In genomic region chr19:18731562-18732008, GRCh38 we compare ENCODE assay signal across 1 cellular context.
TF ChIP-seq lines count a peak whose summit lies in the region.

No MANE protein-coding gene starts in this region.

TF ChIP-seq in HepG2, 621 proteins besides CTCF, POLR2A, EP300 and RAD21 (continued from another document and continues in another):
- no peak; the same call in 1 of the 2 replicates for TF ChIP-seq ZBTB46 (CRISPR knock-in tag; IDR thresholded peaks at IDR 0.05; ENCODE audit: borderline replicate concordance)
- no peak for TF ChIP-seq NONO (IDR thresholded peaks at IDR 0.05)
- peak; percentile 77; the same call in 1 of the 2 replicates for TF ChIP-seq NONO (CRISPR knock-in tag; conservative IDR thresholded peaks at IDR 0.05)
- no peak for TF ChIP-seq SIN3A (IDR thresholded peaks at IDR 0.05; ENCODE audit: borderline replicate concordance, low read depth, low read length)
- no peak for TF ChIP-seq NFIC (IDR thresholded peaks at IDR 0.05; ENCODE audit: low read length)
- TF ChIP-seq ZMAT5 (CRISPR knock-in tag; IDR thresholded peaks at IDR 0.05; ENCODE audit: borderline replicate concordance, low read depth): no peak
- no peak for TF ChIP-seq RBM22 (optimal IDR thresholded peaks at IDR 0.05; ENCODE audit: low read length)
- no peak for TF ChIP-seq TGIF2 (CRISPR knock-in tag; IDR thresholded peaks at IDR 0.05)
- TF ChIP-seq ZNF576 (CRISPR knock-in tag; IDR thresholded peaks at IDR 0.05): no peak
- no peak for TF ChIP-seq SNAPC2 (CRISPR knock-in tag; IDR thresholded peaks at IDR 0.05)
- no peak for TF ChIP-seq ZBTB26 (CRISPR knock-in tag; IDR thresholded peaks at IDR 0.05; ENCODE audit: borderline replicate concordance)
- TF ChIP-seq ZNF678 (CRISPR knock-in tag; IDR thresholded peaks at IDR 0.05): no peak
- TF ChIP-seq ZNF879 (CRISPR knock-in tag; IDR thresholded peaks at IDR 0.05): no peak
- TF ChIP-seq ZNF274 (CRISPR knock-in tag; IDR thresholded peaks at IDR 0.05): peak; percentile 24; the same call in 1 of the 2 replicates
- no peak for TF ChIP-seq TEAD2 (CRISPR knock-in tag; IDR thresholded peaks at IDR 0.05)
- no peak for TF ChIP-seq ZSCAN22 (CRISPR knock-in tag; IDR thresholded peaks at IDR 0.05)
- TF ChIP-seq MBNL3 (CRISPR knock-in tag; conservative IDR thresholded peaks at IDR 0.05): no peak
- TF ChIP-seq HMGXB3 (CRISPR knock-in tag; IDR thresholded peaks at IDR 0.05; ENCODE audit: borderline replicate concordance): 0 out of 2 replicates have a peak, but pooled peaks have one; percentile 40
- no peak for TF ChIP-seq DBP (CRISPR knock-in tag; IDR thresholded peaks at IDR 0.05; ENCODE audit: not compliant biosample characterization)
- TF ChIP-seq ZFP82 (CRISPR knock-in tag; IDR thresholded peaks at IDR 0.05; ENCODE audit: borderline replicate concordance): no peak
- no peak for TF ChIP-seq ZNF264 (CRISPR knock-in tag; IDR thresholded peaks at IDR 0.05)
- no peak for TF ChIP-seq ZNF781 (CRISPR knock-in tag; IDR thresholded peaks at IDR 0.05; ENCODE audit: borderline replicate concordance, not compliant biosample characterization)
- no peak for TF ChIP-seq FUBP1 (CRISPR knock-in tag; IDR thresholded peaks at IDR 0.05; ENCODE audit: borderline replicate concordance)
- TF ChIP-seq TCF7 (IDR thresholded peaks at IDR 0.05; ENCODE audit: low read depth): no peak
- TF ChIP-seq PAX8 (CRISPR knock-in tag; IDR thresholded peaks at IDR 0.05; ENCODE audit: borderline replicate concordance): no peak
- no peak for TF ChIP-seq SKI (IDR thresholded peaks at IDR 0.05; ENCODE audit: partially characterized antibody)
- TF ChIP-seq ELF1 (CRISPR knock-in tag; IDR thresholded peaks at IDR 0.05): no peak; the same call in 1 of the 2 replicates
- TF ChIP-seq RORA (CRISPR knock-in tag; IDR thresholded peaks at IDR 0.05): no peak
- TF ChIP-seq THAP7 (CRISPR knock-in tag; IDR thresholded peaks at IDR 0.05): no peak
- TF ChIP-seq POLR2G (IDR thresholded peaks at IDR 0.05; ENCODE audit: low read depth, low read length): no peak
- TF ChIP-seq ESRRA (CRISPR knock-in tag; IDR thresholded peaks at IDR 0.05; ENCODE audit: low read depth): no peak
- peak; percentile 62; the same call in 1 of the 2 replicates for TF ChIP-seq RXRA (CRISPR knock-in tag; IDR thresholded peaks at IDR 0.05)
- TF ChIP-seq REL (CRISPR knock-in tag; conservative IDR thresholded peaks at IDR 0.05): no peak
- TF ChIP-seq MLLT10 (CRISPR knock-in tag; IDR thresholded peaks at IDR 0.05): no peak
- TF ChIP-seq ZNF546 (CRISPR knock-in tag; conservative IDR thresholded peaks at IDR 0.05): no peak
- TF ChIP-seq ZKSCAN8 (CRISPR knock-in tag; IDR thresholded peaks at IDR 0.05; ENCODE audit: borderline replicate concordance): no peak
- TF ChIP-seq ZNF616 (CRISPR knock-in tag; IDR thresholded peaks at IDR 0.05; ENCODE audit: low read depth): no peak
- no peak for TF ChIP-seq ZNF333 (CRISPR knock-in tag; IDR thresholded peaks at IDR 0.05; ENCODE audit: borderline replicate concordance)
- TF ChIP-seq TBP (CRISPR knock-in tag; IDR thresholded peaks at IDR 0.05): no peak
- TF ChIP-seq ZSCAN29 (CRISPR knock-in tag; conservative IDR thresholded peaks at IDR 0.05): 0 out of 2 replicates have a peak, but pooled peaks have one; percentile 32
- TF ChIP-seq MEIS1 (CRISPR knock-in tag; IDR thresholded peaks at IDR 0.05; ENCODE audit: borderline replicate concordance): no peak
- no peak for TF ChIP-seq ZNF143 (CRISPR knock-in tag; IDR thresholded peaks at IDR 0.05)
- no peak for TF ChIP-seq ZC3H4 (CRISPR knock-in tag; IDR thresholded peaks at IDR 0.05; ENCODE audit: borderline replicate concordance)
- no peak for TF ChIP-seq JARID2 (CRISPR knock-in tag; IDR thresholded peaks at IDR 0.05; ENCODE audit: insufficient replicate concordance)
- TF ChIP-seq TBX2 (CRISPR knock-in tag; IDR thresholded peaks at IDR 0.05; ENCODE audit: borderline replicate concordance): peak; percentile 90
- TF ChIP-seq ZNF558 (CRISPR knock-in tag; IDR thresholded peaks at IDR 0.05; ENCODE audit: borderline replicate concordance): no peak
- no peak for TF ChIP-seq DDIT3 (CRISPR knock-in tag; IDR thresholded peaks at IDR 0.05)
- TF ChIP-seq HMG20A (CRISPR knock-in tag; IDR thresholded peaks at IDR 0.05; ENCODE audit: borderline replicate concordance): no peak
- TF ChIP-seq ZNF230 (CRISPR knock-in tag; IDR thresholded peaks at IDR 0.05): 0 out of 2 replicates have a peak, but pooled peaks have one; percentile 48
- TF ChIP-seq IKZF5 (CRISPR knock-in tag; IDR thresholded peaks at IDR 0.05): no peak
- peak; percentile 25; the same call in 1 of the 2 replicates for TF ChIP-seq MIER3 (CRISPR knock-in tag; IDR thresholded peaks at IDR 0.05; ENCODE audit: borderline replicate concordance)
- TF ChIP-seq ZNF513 (CRISPR knock-in tag; conservative IDR thresholded peaks at IDR 0.05): no peak
